ENCODE assay signal across 19 cellular contexts in genomic region chr2:144458536-144458935, GRCh38.
DNase-seq lines count a peak whose midpoint lies in the region; ATAC-seq and TF ChIP-seq lines count a peak whose summit lies in the region.
"Had no signal": no experiment of that assay in that cellular context is flagged by ENCODE, and none has a peak within 500 bp of the region (broad histone marks: within the 10 kb centered on the region; RNA-seq: fewer than 3 reads in every experiment).

No MANE protein-coding gene starts in this region.

- no peak overlapping the region for H3K14ac ChIP-seq in trophoblast cell (ENCODE audit: low read length)

- H4K20me1 ChIP-seq in GM23338 (replicated peaks; ENCODE audit: insufficient read depth) = no peaks in the 10 kb centered on the region

- H2AK5ac ChIP-seq in trophoblast cell (ENCODE audit: low read length) = no peak overlapping the region

- H3K9ac ChIP-seq in trophoblast cell (ENCODE audit: low read length) = no peak overlapping the region

- H4K12ac ChIP-seq in trophoblast cell (ENCODE audit: low read depth, low read length) = no peak overlapping the region

- H3K36me3 ChIP-seq in lower lobe of right lung (no peaks in the 10 kb centered on the region), trophoblast cell (ENCODE audit: control insufficient read depth in 1 of 2, insufficient read depth in 2 of 2, low read length in 2 of 2) (no peaks in the 10 kb centered on the region), GM23338 (ENCODE audit: insufficient read depth) (no peaks in the 10 kb centered on the region)
- H3K36me3 ChIP-seq: uterus had no signal

- peaks cover 5% of the 10 kb centered on the region for H3K79me1 ChIP-seq in trophoblast cell (ENCODE audit: low read length)

- H3K4me2 ChIP-seq in trophoblast cell (ENCODE audit: low read length) (no peak overlapping the region), GM23338 (no peak overlapping the region)

- H2BK12ac ChIP-seq in trophoblast cell (ENCODE audit: low read length) = no peak overlapping the region

- H3K9me3 Mint-ChIP-seq in activated naive CD4-positive, alpha-beta T cell treated with anti-CD3 and anti-CD28 coated beads, Interleukin-2, amount 50 U/mL, for 24 hours = no peaks in the 10 kb centered on the region
- no peaks in the 10 kb centered on the region for H3K9me3 Mint-ChIP-seq in activated T-helper 17 cell treated with anti-CD3 and anti-CD28 coated beads, Interleukin-2, amount 50 U/mL, for 72 hours
- H3K9me3 Mint-ChIP-seq in GM23338 = no peaks in the 10 kb centered on the region
- H3K9me3 Mint-ChIP-seq: activated T-cell treated with anti-CD3 and anti-CD28 coated beads, Interleukin-2, amount 50 U/mL, for 4 hours had no signal

- H3K4me3 ChIP-seq in lower lobe of right lung (no peak overlapping the region), trophoblast cell (ENCODE audit: low read depth, low read length) (no peak overlapping the region), GM23338 (no peak overlapping the region)
- H3K4me3 ChIP-seq: uterus had no signal

- peaks cover 89% of the 10 kb centered on the region for H3K4me1 ChIP-seq in lower lobe of right lung
- peaks cover 0 to 11% of the 10 kb centered on the region in 2 experiments for H3K4me1 ChIP-seq in trophoblast cell (ENCODE audit: control insufficient read depth in 1 of 2, insufficient read depth in 2 of 2, low read length in 2 of 2)
- peaks cover 21% of the 10 kb centered on the region for H3K4me1 ChIP-seq in GM23338 (ENCODE audit: insufficient read depth)
- H3K4me1 ChIP-seq: uterus had no signal

- ATAC-seq in activated T-helper 17 cell treated with anti-CD3 and anti-CD28 coated beads, Interleukin-2, amount 50 U/mL, for 72 hours (replicated peaks) = no peak
- no peak for ATAC-seq in lower lobe of right lung
- ATAC-seq in GM23338 = no peak
- ATAC-seq: activated CD4-positive, alpha-beta T cell treated with anti-CD3 and anti-CD28 coated beads for 36 hours; activated T-cell treated with anti-CD3 and anti-CD28 coated beads, Interleukin-2, amount 50 U/mL, for 4 hours had no signal

- no peaks in the 10 kb centered on the region for H3K79me2 ChIP-seq in trophoblast cell (ENCODE audit: control insufficient read depth, insufficient read depth, low read length, poor library complexity)
- no peaks in the 10 kb centered on the region for H3K79me2 ChIP-seq in GM23338 (replicated peaks; ENCODE audit: insufficient read depth)

- no peaks in the 10 kb centered on the region for H3K9me2 ChIP-seq in GM23338 (ENCODE audit: insufficient read depth)

- H3K27ac Mint-ChIP-seq in activated naive CD4-positive, alpha-beta T cell treated with anti-CD3 and anti-CD28 coated beads, Interleukin-2, amount 50 U/mL, for 24 hours = no peak overlapping the region
- peak overlapping the region; percentile 85 for H3K27ac Mint-ChIP-seq in activated T-helper 17 cell treated with anti-CD3 and anti-CD28 coated beads, Interleukin-2, amount 50 U/mL, for 72 hours
- no peak overlapping the region for H3K27ac Mint-ChIP-seq in GM23338
- H3K27ac Mint-ChIP-seq: activated CD4-positive, alpha-beta T cell treated with anti-CD3 and anti-CD28 coated beads for 36 hours; progenitor cell of endocrine pancreas had no signal

- no peaks in the 10 kb centered on the region for H3K9me3 ChIP-seq in lower lobe of right lung
- no peaks in the 10 kb centered on the region for H3K9me3 ChIP-seq in trophoblast cell (ENCODE audit: insufficient read depth, low read depth, low read length)
- H3K9me3 ChIP-seq: uterus had no signal

- H3K18ac ChIP-seq in trophoblast cell (ENCODE audit: low read length) = no peak overlapping the region

- TF ChIP-seq CTCF in lower lobe of right lung (IDR thresholded peaks at IDR 0.05) (no peak), GM23338 (conservative IDR thresholded peaks at IDR 0.05; ENCODE audit: low read depth in 2 of 2) (no peak)

- H3K4me1 Mint-ChIP-seq in activated naive CD4-positive, alpha-beta T cell treated with anti-CD3 and anti-CD28 coated beads, Interleukin-2, amount 50 U/mL, for 24 hours = peaks cover 26% of the 10 kb centered on the region
- peaks cover 24% of the 10 kb centered on the region for H3K4me1 Mint-ChIP-seq in activated T-helper 17 cell treated with anti-CD3 and anti-CD28 coated beads, Interleukin-2, amount 50 U/mL, for 72 hours
- peaks cover 51% of the 10 kb centered on the region for H3K4me1 Mint-ChIP-seq in GM23338

- WGBS in trophoblast cell (ENCODE audit: extremely low coverage, insufficient coverage, insufficient read length) = 100% methylated on average over 2 of the region's 3 CpGs

- H3K23ac ChIP-seq in trophoblast cell (ENCODE audit: low read length) = no peak overlapping the region

- no peak for DNase-seq in activated naive CD4-positive, alpha-beta T cell (lab: John Stamatoyannopoulos, UW)
- DNase-seq in lower lobe of right lung = no peak
- no peak for DNase-seq in substantia nigra (lab: John Stamatoyannopoulos, UW)
- no peak for DNase-seq in NK-92 (lab: John Stamatoyannopoulos, UW; ENCODE audit: unreplicated experiment)
- no peak for DNase-seq in trophoblast cell
- no peak for DNase-seq in GM23338 (ENCODE audit: low spot score)
- DNase-seq: activated CD4-positive, alpha-beta T cell treated with anti-CD3 and anti-CD28 coated beads for 36 hours; activated T-cell treated with anti-CD3 and anti-CD28 coated beads, Interleukin-2, amount 50 U/mL, for 4 hours; amygdala; Calu3; effector CD4-positive, alpha-beta T cell; foreskin fibroblast; midbrain; NCI-H2029 treated with DMSO at 0.1 percent for 48 hours; NCI-H526 treated with DMSO at 0.1 percent for 48 hours; uterus had no signal

- H4K91ac ChIP-seq in trophoblast cell (ENCODE audit: low read depth, low read length) = no peak overlapping the region

- H3K27me3 Mint-ChIP-seq in activated naive CD4-positive, alpha-beta T cell treated with anti-CD3 and anti-CD28 coated beads, Interleukin-2, amount 50 U/mL, for 24 hours = peaks cover 5% of the 10 kb centered on the region
- no peaks in the 10 kb centered on the region for H3K27me3 Mint-ChIP-seq in activated T-helper 17 cell treated with anti-CD3 and anti-CD28 coated beads, Interleukin-2, amount 50 U/mL, for 72 hours
- peaks cover 10% of the 10 kb centered on the region for H3K27me3 Mint-ChIP-seq in GM23338 (ENCODE audit: insufficient read depth, low read depth, poor library complexity)

- H3K4me3 Mint-ChIP-seq in activated naive CD4-positive, alpha-beta T cell treated with anti-CD3 and anti-CD28 coated beads, Interleukin-2, amount 50 U/mL, for 24 hours = peak overlapping the region; percentile 8
- peak overlapping the region; percentile 50 for H3K4me3 Mint-ChIP-seq in activated T-helper 17 cell treated with anti-CD3 and anti-CD28 coated beads, Interleukin-2, amount 50 U/mL, for 72 hours
- no peak overlapping the region for H3K4me3 Mint-ChIP-seq in GM23338
- H3K4me3 Mint-ChIP-seq: activated CD4-positive, alpha-beta T cell treated with anti-CD3 and anti-CD28 coated beads for 36 hours; activated T-cell treated with anti-CD3 and anti-CD28 coated beads, Interleukin-2, amount 50 U/mL, for 4 hours had no signal

- no peak overlapping the region for H3K4ac ChIP-seq in trophoblast cell (ENCODE audit: low read depth, low read length)

- H3K27me3 ChIP-seq in lower lobe of right lung (ENCODE audit: low read depth) = no peaks in the 10 kb centered on the region
- no peaks in the 10 kb centered on the region for H3K27me3 ChIP-seq in trophoblast cell (ENCODE audit: insufficient read depth, low read length)
- peaks cover 26% of the 10 kb centered on the region for H3K27me3 ChIP-seq in GM23338 (ENCODE audit: insufficient read depth)
- H3K27me3 ChIP-seq: uterus had no signal

- no peak overlapping the region for H4K8ac ChIP-seq in trophoblast cell (ENCODE audit: low read depth, low read length)

- H2BK120ac ChIP-seq in trophoblast cell (ENCODE audit: insufficient read depth, low read length, poor library complexity) = no peak overlapping the region

- H3K27ac ChIP-seq in lower lobe of right lung (peak overlapping the region; percentile 19), substantia nigra (ENCODE audit: low read depth, low read length, poor library complexity, severe bottlenecking) (peak overlapping the region; percentile 92), trophoblast cell (ENCODE audit: low read depth, low read length) (no peak overlapping the region), GM23338 (ENCODE audit: low read depth) (no peak overlapping the region)
- H3K27ac ChIP-seq: uterus had no signal

- intact Hi-C loops in lower lobe of right lung (cut with DNase I) = no loop called here

- H2AFZ ChIP-seq in trophoblast cell (ENCODE audit: insufficient read depth, low read length, poor library complexity) (no peak overlapping the region), GM23338 (no peak overlapping the region)

- no peaks in the 10 kb centered on the region for H3K36me3 Mint-ChIP-seq in activated naive CD4-positive, alpha-beta T cell treated with anti-CD3 and anti-CD28 coated beads, Interleukin-2, amount 50 U/mL, for 24 hours
- no peaks in the 10 kb centered on the region for H3K36me3 Mint-ChIP-seq in activated T-helper 17 cell treated with anti-CD3 and anti-CD28 coated beads, Interleukin-2, amount 50 U/mL, for 72 hours (ENCODE audit: low read depth)
- H3K36me3 Mint-ChIP-seq in GM23338 (ENCODE audit: low read depth) = no peaks in the 10 kb centered on the region

- no peak overlapping the region for H2BK5ac ChIP-seq in trophoblast cell (ENCODE audit: low read depth, low read length, poor library complexity)

- no peaks in the 10 kb centered on the region for H3F3A ChIP-seq in GM23338 (replicated peaks; ENCODE audit: low read depth)

Comparison
In these comparisons a context has a peak if more than half of its experiments do, and no peak if none do; other contexts are left out.
1. H3K27ac ChIP-seq: peak in lower lobe of right lung (single experiment) and substantia nigra (single experiment); none in trophoblast cell (single experiment) and GM23338 (single experiment).